ENCODE assay signal across 10 cellular contexts in genomic region chr2:26765475-26766200, GRCh38. TPM values are rescaled to one million over a fixed set of nuclear protein-coding genes. Genes with fewer than 3 reads are reported as not detected.
DNase-seq lines count a peak whose midpoint lies in the region; ATAC-seq, FAIRE-seq and TF ChIP-seq lines count a peak whose summit lies in the region.
"Had no signal": no experiment of that assay in that cellular context is flagged by ENCODE, and none has a peak within 500 bp of the region (broad histone marks: within the 10 kb centered on the region; RNA-seq: fewer than 3 reads in every experiment).

No MANE protein-coding gene starts in this region.

- peak; percentile 36 for DNase-seq in Right ventricle myocardium superior
- no peak for DNase-seq in left cardiac atrium
- no peak for DNase-seq in astrocyte (ENCODE audit: low read depth)
- no peak for DNase-seq in lung (ENCODE audit: low spot score)
- no peak for DNase-seq in transverse colon
- no peak for DNase-seq in DMS79 treated with DMSO at 0.1 percent for 48 hours (lab: John Stamatoyannopoulos, UW)
- DNase-seq: aorta, NCI-H524 treated with DMSO at 0.1 percent for 48 hours had no signal

- no peak for FAIRE-seq in astrocyte (lab: Jason Lieb, UNC)

- peak overlapping the region; percentile 98 for H3K9ac ChIP-seq in astrocyte (ENCODE audit: low read length)

- intact Hi-C loops in Right ventricle myocardium superior (cut with DNase I) (no loop called here), left cardiac atrium (cut with DNase I) (no loop called here), transverse colon (cut with DNase I; ENCODE audit: low total_unique reads) (no loop called here)

- no peaks in the 10 kb centered on the region for H3K9me3 Mint-ChIP-seq in astrocyte (ENCODE audit: unreplicated experiment)

- H3K9me3 ChIP-seq in astrocyte (ENCODE audit: insufficient read depth, low read depth, low read length), result no peaks in the 10 kb centered on the region
- H3K9me3 ChIP-seq in lung (ENCODE audit: control insufficient read depth in 2 of 2, insufficient read depth in 1 of 2, low read length in 1 of 2), result no peaks in the 10 kb centered on the region
- H3K9me3 ChIP-seq in transverse colon, result no peaks in the 10 kb centered on the region

- no peaks in the 10 kb centered on the region for H3K27me3 Mint-ChIP-seq in astrocyte (ENCODE audit: low read depth, unreplicated experiment)

- peaks cover 57% of the 10 kb centered on the region for H4K20me1 ChIP-seq in astrocyte (ENCODE audit: insufficient read depth, low read length)

- no peak for TF ChIP-seq POLR2A in transverse colon (IDR thresholded peaks at IDR 0.05)

- H3K4me1 ChIP-seq in astrocyte (ENCODE audit: insufficient read depth, low read length) (peaks cover 19% of the 10 kb centered on the region), lung (ENCODE audit: control insufficient read depth in 2 of 2, insufficient read depth in 2 of 2, low read length in 2 of 2) (peaks cover under 1 to 26% of the 10 kb centered on the region in 2 donors), transverse colon (peaks cover 11 to 64% (median 25%) of the 10 kb centered on the region in 4 donors)

- H2AFZ ChIP-seq in astrocyte (ENCODE audit: low read depth, low read length), result no peak overlapping the region

- H3K36me3 Mint-ChIP-seq in astrocyte (ENCODE audit: low read depth, unreplicated experiment), result no peaks in the 10 kb centered on the region

- H3K36me3 ChIP-seq in astrocyte (ENCODE audit: insufficient read depth, low read length) (no peaks in the 10 kb centered on the region), lung (ENCODE audit: control insufficient read depth in 2 of 2, insufficient read depth in 2 of 2, low read length in 2 of 2) (peaks cover 0 to under 1% of the 10 kb centered on the region in 2 donors), transverse colon (no peaks in the 10 kb centered on the region)

- H3K27ac ChIP-seq in astrocyte (ENCODE audit: low read depth, low read length) (no peak overlapping the region), lung (ENCODE audit: low read depth in 1 of 2, low read length in 1 of 2) (peak overlapping the region in 1 of 2 donors; percentile 21), transverse colon (peak overlapping the region; percentile 87 to 94 (median 88))

- no peak for TF ChIP-seq EP300 in transverse colon (IDR thresholded peaks at IDR 0.05; ENCODE audit: low read depth)

- ATAC-seq in Right ventricle myocardium superior (ENCODE audit: poor library complexity) (no peak), left cardiac atrium (no peak), lung (ENCODE audit: insufficient read depth, low FRiP score) (no peak), GM21619 (IDR thresholded peaks at IDR 0.05; ENCODE audit: unreplicated experiment) (no peak), GM18520 (IDR thresholded peaks at IDR 0.05; ENCODE audit: unreplicated experiment) (no peak)

- WGBS in lung, 2 donors, result 84 to 93% methylated on average over 10 of the region's 10 CpGs
- WGBS in transverse colon (ENCODE audit: low coverage in 1 of 2), 2 donors, result 84% methylated on average over 9 of the region's 10 CpGs; no CpG with 5 or more reads in 1 of the 2 donors

- in situ Hi-C loops in transverse colon (cut with MboI; ENCODE audit: low pct_ligation_motif_present in 1 of 4, low pct_unique_long_range_greater_than_20kb in 1 of 4, low sequenced_read_pairs in 3 of 4), result no loop called here

- H3K79me2 ChIP-seq in astrocyte (ENCODE audit: insufficient read depth, low read length), result peaks cover 63% of the 10 kb centered on the region

- peak overlapping the region; percentile 88 for H3K4me3 Mint-ChIP-seq in astrocyte (ENCODE audit: unreplicated experiment)

- H3K27me3 ChIP-seq in astrocyte (ENCODE audit: insufficient read depth, low read length) (no peaks in the 10 kb centered on the region), lung (ENCODE audit: control insufficient read depth, insufficient read depth) (no peaks in the 10 kb centered on the region), transverse colon (no peaks in the 10 kb centered on the region)

- no peak for TF ChIP-seq CTCF in astrocyte (IDR thresholded peaks at IDR 0.05; ENCODE audit: insufficient read depth, low read depth, low read length)
- no peak for TF ChIP-seq CTCF in lung (IDR thresholded peaks at IDR 0.05; ENCODE audit: control extremely low read depth, extremely low read depth)
- TF ChIP-seq CTCF in transverse colon (IDR thresholded peaks at IDR 0.05), result no peak

- peak overlapping the region; percentile 51 for H3K27ac Mint-ChIP-seq in astrocyte (ENCODE audit: unreplicated experiment)

- H3K4me3 ChIP-seq in astrocyte (ENCODE audit: insufficient read depth, low read depth, low read length) (peak overlapping the region; percentile 96), lung (peak overlapping the region; percentile 97), transverse colon (peak overlapping the region in 1 of 4 donors; percentile 78)

- H3K4me1 Mint-ChIP-seq in astrocyte (ENCODE audit: low read depth, unreplicated experiment), result peaks cover 14% of the 10 kb centered on the region

- peak overlapping the region; percentile 98 for H3K4me2 ChIP-seq in astrocyte (ENCODE audit: low read length)

RNA-seq across cellular contexts. Expression of gene SLC35F6, which starts 1.6 kb away (rescaled TPM):
- total RNA-seq in Right ventricle myocardium superior (18.3 TPM), left cardiac atrium (10 to 100 TPM; 26.4 to 35.5 TPM), astrocyte (41.9 and 42.5 TPM in 2 replicates), lung (10 to 100 TPM; 14.8 to 49.9 TPM), transverse colon (10 to 100 TPM; 23.3 to 36.3 (median 33.3) TPM)
- polyA plus RNA-seq in lung, result 10 to 100 TPM; 21.2 to 21.6 TPM

RNA-seq across cellular contexts. Expression of gene CENPA, which starts 20.2 kb away (rescaled TPM):
- total RNA-seq in Right ventricle myocardium superior (0.51 TPM), left cardiac atrium (under 1 TPM in 1 of 2 donors, not detected in 1; 0.38 TPM), astrocyte (0.75 and 2.7 TPM in 2 replicates), lung (1 to 10 TPM in 1 of 2 donors, under 1 TPM in 1; 0.71 to 1.5 TPM), transverse colon (10 to 100 TPM in 1 of 4 donors, 1 to 10 TPM in 1, not detected in 2; 1.1 to 14.9 TPM)
- under 1 TPM; 0.94 to 0.96 TPM for polyA plus RNA-seq in lung
- polyA plus RNA-seq: aorta had no signal
